Comparison of ENCODE assay signal across 8 cellular contexts in genomic region chr2:121755237-121756111, GRCh38. TPM values are rescaled to one million over a fixed set of nuclear protein-coding genes. Genes with fewer than 3 reads are reported as not detected.
DNase-seq lines count a peak whose midpoint lies in the region; ATAC-seq and TF ChIP-seq lines count a peak whose summit lies in the region.

TSS of gene TSN (plus strand) at chr2:121755651. CDS start at chr2:121755780, 129 bp downstream.

- H3K36me3 ChIP-seq in H7 (replicated peaks; ENCODE audit: control insufficient read depth, insufficient read depth, low read length) (peaks cover 11% of the 10 kb centered on the region), Loucy (ENCODE audit: insufficient read depth, low read length) (peaks cover 9% of the 10 kb centered on the region; the same call in 1 of the 2 replicates), RWPE2 (ENCODE audit: low read depth) (peaks cover 36% of the 10 kb centered on the region)

- peak within 1 kb of the TSS; percentile 84 for H3K4me3 ChIP-seq in H7 (ENCODE audit: insufficient read depth, low read depth, low read length)
- peak within 1 kb of the TSS; percentile 100 for H3K4me3 ChIP-seq in Loucy (ENCODE audit: low read length, poor library complexity, severe bottlenecking)
- peak within 1 kb of the TSS; percentile 84 for H3K4me3 ChIP-seq in RWPE2 (ENCODE audit: severe bottlenecking)
- peak within 1 kb of the TSS; percentile 99 for H3K4me3 ChIP-seq in fibroblast of mammary gland (ENCODE audit: control insufficient read depth, low read depth, low read length)

- DNase-seq in ELR (ENCODE audit: low read depth) (peak; percentile 98), H7 (peak; percentile 96), RWPE2 (ENCODE audit: low spot score) (peak; percentile 97), fibroblast of mammary gland (ENCODE audit: low read depth) (peak; percentile 95)
- peak; percentile 97 for DNase-seq in activated T-helper 2 cell treated with anti-CD3 and anti-CD28 coated beads, Interferon-gamma antibody, Interleukin-2, Interleukin-4, amounts not matched to agents 10 μg/mL and 5 μg/mL and 100 μg/mL, durations not matched to agents 14 hours and 24 hours and 36 hours (ENCODE audit: low spot score)
- DNase-seq in naive thymus-derived CD8-positive, alpha-beta T cell, result peak; percentile 92 to 98 (median 96)
- DNase-seq in stimulated activated naive B cell treated with anti-CD40 and anti-IgM and Interleukin-4, amounts not matched to agents 10 μg/mL and 1 μg/mL and 100 μg/mL, for 72 hours, result peak; percentile 96

- no peaks in the 10 kb centered on the region for H3K9me2 ChIP-seq in Loucy (replicated peaks; ENCODE audit: low read depth, low read length)

- peak within 1 kb of the TSS; percentile 55 for H3K27ac ChIP-seq in RWPE2 (ENCODE audit: poor library complexity, severe bottlenecking)

- ATAC-seq in RWPE2 (ENCODE audit: low read depth), result peak; percentile 99
- peak; percentile 99 for ATAC-seq in naive thymus-derived CD8-positive, alpha-beta T cell
- ATAC-seq in stimulated activated naive B cell treated with anti-CD40 and anti-IgM and Interleukin-4, amounts not matched to agents 10 μg/mL and 1 μg/mL and 100 μg/mL, for 72 hours (replicated peaks), result peak; percentile 98 to 99

- peak within 1 kb of the TSS; percentile 96 for H3K4me2 ChIP-seq in Loucy (ENCODE audit: low read depth, low read length, poor library complexity, severe bottlenecking)

- H3K79me2 ChIP-seq in Loucy (ENCODE audit: insufficient read depth, low read length), result peaks cover 61% of the 10 kb centered on the region

- H3K9me3 Mint-ChIP-seq in activated T-helper 2 cell treated with anti-CD3 and anti-CD28 coated beads, Interferon-gamma antibody, Interleukin-2, Interleukin-4, amounts not matched to agents 10 μg/mL and 5 μg/mL and 100 μg/mL, durations not matched to agents 14 hours and 24 hours and 36 hours, result no peaks in the 10 kb centered on the region
- H3K9me3 Mint-ChIP-seq in naive thymus-derived CD8-positive, alpha-beta T cell, result no peaks in the 10 kb centered on the region
- no peaks in the 10 kb centered on the region for H3K9me3 Mint-ChIP-seq in stimulated activated naive B cell treated with anti-CD40 and anti-IgM and Interleukin-4, amounts not matched to agents 10 μg/mL and 1 μg/mL and 100 μg/mL, for 72 hours

- H4K20me1 ChIP-seq in Loucy (ENCODE audit: insufficient read depth, low read length, poor library complexity, severe bottlenecking), result peaks cover 31% of the 10 kb centered on the region

- H3K27me3 Mint-ChIP-seq in activated T-helper 2 cell treated with anti-CD3 and anti-CD28 coated beads, Interferon-gamma antibody, Interleukin-2, Interleukin-4, amounts not matched to agents 10 μg/mL and 5 μg/mL and 100 μg/mL, durations not matched to agents 14 hours and 24 hours and 36 hours (ENCODE audit: low read depth), result no peaks in the 10 kb centered on the region
- no peaks in the 10 kb centered on the region for H3K27me3 Mint-ChIP-seq in naive thymus-derived CD8-positive, alpha-beta T cell
- no peaks in the 10 kb centered on the region for H3K27me3 Mint-ChIP-seq in stimulated activated naive B cell treated with anti-CD40 and anti-IgM and Interleukin-4, amounts not matched to agents 10 μg/mL and 1 μg/mL and 100 μg/mL, for 72 hours

- intact Hi-C loops in activated T-helper 2 cell treated with anti-CD3 and anti-CD28 coated beads, Interferon-gamma antibody, Interleukin-2, Interleukin-4, amounts not matched to agents 10 μg/mL and 5 μg/mL and 100 μg/mL, durations not matched to agents 14 hours and 24 hours and 36 hours (cut with micrococcal nuclease), result loop anchor here (1.0 kb wide), 4 partner anchors 19 to 225 kb away; partner anchors contain the start of genes CLASP1, NIFK and RNU4ATAC

- H2AFZ ChIP-seq in Loucy (ENCODE audit: low read length), result peak within 1 kb of the TSS; percentile 86

- H3K9me3 ChIP-seq in Loucy (ENCODE audit: insufficient read depth, low read depth, low read length), result no peaks in the 10 kb centered on the region
- H3K9me3 ChIP-seq in RWPE2 (ENCODE audit: severe bottlenecking), result no peaks in the 10 kb centered on the region

- POLR2A ChIA-PET in naive thymus-derived CD8-positive, alpha-beta T cell (lab: Charles Lee), result interaction anchor here (0.7 to 4.3 kb wide), 6 partner anchors 11 to 225 kb away, joined by 3 to 40 read pairs (median 6); partner anchors contain the start of genes CLASP1, NIFK and RNU4ATAC

- TF ChIP-seq CTCF in Loucy (conservative IDR thresholded peaks at IDR 0.05; ENCODE audit: low read length) (no peak), RWPE2 (IDR thresholded peaks at IDR 0.05; ENCODE audit: poor library complexity, severe bottlenecking) (no peak), fibroblast of mammary gland (conservative IDR thresholded peaks at IDR 0.05; ENCODE audit: control insufficient read depth, insufficient read depth, low read depth, low read length) (no peak)

- H3K27me3 ChIP-seq in H7 (ENCODE audit: control insufficient read depth, insufficient read depth, low read length) (no peaks in the 10 kb centered on the region), Loucy (ENCODE audit: insufficient read depth, low read length, poor library complexity, severe bottlenecking) (no peaks in the 10 kb centered on the region), RWPE2 (ENCODE audit: insufficient read depth, poor library complexity, severe bottlenecking) (no peaks in the 10 kb centered on the region)

- peaks cover 23% of the 10 kb centered on the region for H3K36me3 Mint-ChIP-seq in activated T-helper 2 cell treated with anti-CD3 and anti-CD28 coated beads, Interferon-gamma antibody, Interleukin-2, Interleukin-4, amounts not matched to agents 10 μg/mL and 5 μg/mL and 100 μg/mL, durations not matched to agents 14 hours and 24 hours and 36 hours (ENCODE audit: low read depth)
- peaks cover 0 to 33% (median 2%) of the 10 kb centered on the region in 3 donors for H3K36me3 Mint-ChIP-seq in naive thymus-derived CD8-positive, alpha-beta T cell
- H3K36me3 Mint-ChIP-seq in stimulated activated naive B cell treated with anti-CD40 and anti-IgM and Interleukin-4, amounts not matched to agents 10 μg/mL and 1 μg/mL and 100 μg/mL, for 72 hours, result peaks cover 4 to 7% of the 10 kb centered on the region in 2 donors

- peak within 1 kb of the TSS; percentile 98 for H3K9ac ChIP-seq in Loucy (ENCODE audit: low read depth, low read length, poor library complexity, severe bottlenecking)

- peak within 1 kb of the TSS; percentile 97 for H3K4me3 Mint-ChIP-seq in activated T-helper 2 cell treated with anti-CD3 and anti-CD28 coated beads, Interferon-gamma antibody, Interleukin-2, Interleukin-4, amounts not matched to agents 10 μg/mL and 5 μg/mL and 100 μg/mL, durations not matched to agents 14 hours and 24 hours and 36 hours (ENCODE audit: low read depth)
- peak within 1 kb of the TSS; percentile 92 to 100 (median 96) for H3K4me3 Mint-ChIP-seq in naive thymus-derived CD8-positive, alpha-beta T cell
- peak within 1 kb of the TSS; percentile 88 to 93 for H3K4me3 Mint-ChIP-seq in stimulated activated naive B cell treated with anti-CD40 and anti-IgM and Interleukin-4, amounts not matched to agents 10 μg/mL and 1 μg/mL and 100 μg/mL, for 72 hours

- H3K4me1 Mint-ChIP-seq in activated T-helper 2 cell treated with anti-CD3 and anti-CD28 coated beads, Interferon-gamma antibody, Interleukin-2, Interleukin-4, amounts not matched to agents 10 μg/mL and 5 μg/mL and 100 μg/mL, durations not matched to agents 14 hours and 24 hours and 36 hours (ENCODE audit: low read depth), result peaks cover 22% of the 10 kb centered on the region
- H3K4me1 Mint-ChIP-seq in naive thymus-derived CD8-positive, alpha-beta T cell, result peaks cover 9 to 37% (median 29%) of the 10 kb centered on the region in 4 donors
- H3K4me1 Mint-ChIP-seq in stimulated activated naive B cell treated with anti-CD40 and anti-IgM and Interleukin-4, amounts not matched to agents 10 μg/mL and 1 μg/mL and 100 μg/mL, for 72 hours, result peaks cover 5 to 24% of the 10 kb centered on the region in 2 donors

- H3K27ac Mint-ChIP-seq in activated T-helper 2 cell treated with anti-CD3 and anti-CD28 coated beads, Interferon-gamma antibody, Interleukin-2, Interleukin-4, amounts not matched to agents 10 μg/mL and 5 μg/mL and 100 μg/mL, durations not matched to agents 14 hours and 24 hours and 36 hours, result peak within 1 kb of the TSS; percentile 91
- H3K27ac Mint-ChIP-seq in naive thymus-derived CD8-positive, alpha-beta T cell, result peak within 1 kb of the TSS; percentile 86 to 99 (median 94)
- H3K27ac Mint-ChIP-seq in stimulated activated naive B cell treated with anti-CD40 and anti-IgM and Interleukin-4, amounts not matched to agents 10 μg/mL and 1 μg/mL and 100 μg/mL, for 72 hours, result peak within 1 kb of the TSS; percentile 95

- H3K4me1 ChIP-seq in Loucy (ENCODE audit: insufficient read depth, low read length, poor library complexity, severe bottlenecking), result peaks cover 25% of the 10 kb centered on the region
- H3K4me1 ChIP-seq in RWPE2 (ENCODE audit: insufficient read depth, poor library complexity, severe bottlenecking), result peaks cover 5% of the 10 kb centered on the region

- no peaks in the 10 kb centered on the region for H3F3A ChIP-seq in Loucy (ENCODE audit: low read depth)

RNA-seq across cellular contexts. Expression of gene TSN, which starts in this region (rescaled TPM):
- total RNA-seq in H7 (2014; rRNA removed; shearing (Covaris generic)), result 66.9 and 77.8 TPM in 2 replicates
- 67.6 and 72.5 TPM in 2 replicates for total RNA-seq in activated T-helper 2 cell treated with anti-CD3 and anti-CD28 coated beads, Interferon-gamma antibody, Interleukin-2, Interleukin-4, amounts not matched to agents 10 μg/mL and 5 μg/mL and 100 μg/mL, durations not matched to agents 14 hours and 24 hours and 36 hours
- 10 to 100 TPM; 62.4 to 65.3 TPM for total RNA-seq in naive thymus-derived CD8-positive, alpha-beta T cell
- polyA plus RNA-seq in naive thymus-derived CD8-positive, alpha-beta T cell, result 10 to 100 TPM; 74.8 to 90.9 (median 79.2) TPM

Comparison
In these comparisons a context has a peak if more than half of its experiments do, and no peak if none do; other contexts are left out.
1. Peak in every context shown above with its lines: DNase-seq, ATAC-seq, H3K4me3 ChIP-seq and H3K27ac ChIP-seq.